ENCODE assay signal across 1 cellular context in the genomic region with DNA sequence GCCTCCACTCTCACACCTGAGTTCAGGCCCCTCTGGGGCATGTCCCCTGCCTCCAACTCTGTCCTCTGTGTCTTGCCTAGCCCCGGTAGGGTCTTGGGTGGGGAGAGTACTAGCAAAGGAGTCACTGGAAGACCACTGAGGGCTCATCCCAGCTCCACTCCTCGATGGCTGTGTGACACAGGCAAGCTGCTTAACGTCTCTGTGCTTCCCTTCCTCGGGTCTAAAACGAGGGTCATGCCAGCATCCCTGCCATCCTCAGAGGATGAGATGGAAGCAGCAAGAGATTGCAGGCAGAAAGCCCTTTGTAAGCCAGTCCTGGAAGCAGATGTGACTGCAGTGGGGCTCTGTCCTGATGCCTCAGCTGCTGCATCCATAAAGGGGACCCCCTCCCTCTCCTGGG.
TF ChIP-seq lines count a peak whose summit lies in the region.

No MANE protein-coding gene starts in this region.

TF ChIP-seq in K562, 482 proteins besides CTCF, POLR2A, EP300 and RAD21 (continued from another document):
- peak; percentile 67; the same call in 1 of the 2 replicates for TF ChIP-seq BCOR (IDR thresholded peaks at IDR 0.05)
- TF ChIP-seq, protein P1, sequence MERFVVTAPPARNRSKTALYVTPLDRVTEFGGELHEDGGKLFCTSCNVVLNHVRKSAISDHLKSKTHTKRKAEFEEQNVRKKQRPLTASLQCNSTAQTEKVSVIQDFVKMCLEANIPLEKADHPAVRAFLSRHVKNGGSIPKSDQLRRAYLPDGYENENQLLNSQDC (CRISPR knock-in tag; IDR thresholded peaks at IDR 0.05) = no peak
- no peak for TF ChIP-seq ZNF76 (CRISPR knock-in tag; IDR thresholded peaks at IDR 0.05; ENCODE audit: borderline replicate concordance)
- peak; percentile 76 for TF ChIP-seq ZFP36 (IDR thresholded peaks at IDR 0.05; ENCODE audit: low read depth, low read length, partially characterized antibody)
